Comparison of ENCODE assay signal across 8 cellular contexts in genomic region chr3:142225885-142226215, GRCh38. TPM values are rescaled to one million over a fixed set of nuclear protein-coding genes. Genes with fewer than 3 reads are reported as not detected.
DNase-seq lines count a peak whose midpoint lies in the region; ATAC-seq and TF ChIP-seq lines count a peak whose summit lies in the region.

No MANE protein-coding gene starts in this region.

- H3K4me3 Mint-ChIP-seq in CD8-positive, alpha-beta T cell, result peak overlapping the region; percentile 93
- H3K4me3 Mint-ChIP-seq in neural progenitor cell, result peak overlapping the region; percentile 86

- H4K91ac ChIP-seq in IMR-90 (ENCODE audit: insufficient read depth, low read depth, low read length), result 0 out of 2 replicates have a peak overlapping the region, but pooled peaks have one; percentile 23

- H3K27me3 ChIP-seq in CD8-positive, alpha-beta T cell (ENCODE audit: insufficient read depth, low read length), result no peaks in the 10 kb centered on the region
- H3K27me3 ChIP-seq in IMR-90 (ENCODE audit: control insufficient read depth, insufficient read depth, low read length) (no peaks in the 10 kb centered on the region), dorsolateral prefrontal cortex (no peaks in the 10 kb centered on the region), neural progenitor cell (no peaks in the 10 kb centered on the region)

- H3K4ac ChIP-seq in IMR-90 (ENCODE audit: low read depth, low read length), result peak overlapping the region; percentile 67; the same call in 1 of the 2 replicates

- CTCF ChIA-PET in CD8-positive, alpha-beta T cell (lab: Charles Lee), result interaction anchor here (0.5 to 0.6 kb wide), 2 partner anchors 21 to 49 kb away, joined by 3 read pairs; no protein-coding TSS in a partner anchor
- CTCF ChIA-PET in IMR-90 (lab: Yijun Ruan, JAX), result no interaction called here

- H2AK5ac ChIP-seq in IMR-90 (ENCODE audit: low read depth, low read length), result no peak overlapping the region

- no CpG with 5 or more reads among the region's 17 CpGs for WGBS in IMR-90 (ENCODE audit: extremely low coverage in 2 of 2, insufficient read length in 1 of 2), 2 experiments

- no peak for ATAC-seq in CD8-positive, alpha-beta T cell
- ATAC-seq in IMR-90 (ENCODE audit: low read depth) (no peak; the same call in 1 of the 2 replicates), GM21381 (IDR thresholded peaks at IDR 0.05; ENCODE audit: unreplicated experiment) (no peak)

- peaks cover 23% of the 10 kb centered on the region for H3F3A ChIP-seq in neural progenitor cell (ENCODE audit: low read depth)

- peak overlapping the region; percentile 58; the same call in 1 of the 2 replicates for H3K4me2 ChIP-seq in IMR-90 (ENCODE audit: low read depth, low read length)
- H3K4me2 ChIP-seq in neural progenitor cell, result peak overlapping the region; percentile 86

- in situ Hi-C loops in IMR-90 (cut with MboI; ENCODE audit: low sequenced_read_pairs), result no loop called here
- in situ Hi-C loops in GM13977 (cut with MboI; ENCODE audit: low pct_unique_long_range_greater_than_20kb, low sequenced_read_pairs, unreplicated experiment), result no loop called here

- no peak overlapping the region for H2AK9ac ChIP-seq in IMR-90 (replicated peaks; ENCODE audit: low read depth, low read length, poor library complexity)

- peak overlapping the region; percentile 96 for H2AFZ ChIP-seq in IMR-90 (replicated peaks; ENCODE audit: low read length, poor library complexity)
- H2AFZ ChIP-seq in neural progenitor cell (replicated peaks), result peak overlapping the region; percentile 91

- no peak overlapping the region for H2BK20ac ChIP-seq in IMR-90 (ENCODE audit: low read depth, low read length)

- H3K79me1 ChIP-seq in IMR-90 (ENCODE audit: low read depth in 1 of 2, low read length in 2 of 2), result peaks cover 11 to 33% of the 10 kb centered on the region in 2 experiments; a peak in 3 of 4 replicates

- H3K23ac ChIP-seq in IMR-90 (ENCODE audit: low read depth, low read length), result no peak overlapping the region

- peaks cover 17% of the 10 kb centered on the region for H3K4me1 Mint-ChIP-seq in CD8-positive, alpha-beta T cell (ENCODE audit: low read depth)
- H3K4me1 Mint-ChIP-seq in neural progenitor cell, result peaks cover 12% of the 10 kb centered on the region

- peak overlapping the region; percentile 72 for H4K5ac ChIP-seq in IMR-90 (ENCODE audit: low read depth, low read length)

- H3K36me3 ChIP-seq in CD8-positive, alpha-beta T cell (ENCODE audit: insufficient read depth, low read length), result no peaks in the 10 kb centered on the region
- H3K36me3 ChIP-seq in IMR-90 (ENCODE audit: control insufficient read depth, insufficient read depth, low read length) (no peaks in the 10 kb centered on the region; the same call in 1 of the 2 replicates), neural progenitor cell (no peaks in the 10 kb centered on the region)

- BruUV-seq in IMR-90 (replicated peaks; lab: Mats Ljungman, UMichigan), result no TSS peak

- no peak overlapping the region for H3K56ac ChIP-seq in IMR-90 (ENCODE audit: extremely low read depth, insufficient read depth, low read length)

- dilution Hi-C loops in IMR-90 (cut with HindIII; ENCODE audit: low sequenced_read_pairs, unreplicated experiment), result no loop called here

- H4K20me1 ChIP-seq in IMR-90 (ENCODE audit: insufficient read depth, low read length) (no peaks in the 10 kb centered on the region), neural progenitor cell (ENCODE audit: low read depth) (no peaks in the 10 kb centered on the region)

- peak overlapping the region; percentile 59 for H2BK5ac ChIP-seq in IMR-90 (ENCODE audit: low read depth, low read length, poor library complexity, severe bottlenecking)

- H2BK15ac ChIP-seq in IMR-90 (ENCODE audit: low read depth, low read length), result no peak overlapping the region

- H2BK120ac ChIP-seq in IMR-90 (ENCODE audit: low read depth, low read length), result no peak overlapping the region

- H3K79me2 ChIP-seq in neural progenitor cell (ENCODE audit: low read depth), result peaks cover 16% of the 10 kb centered on the region

- H3K27ac Mint-ChIP-seq in CD8-positive, alpha-beta T cell, result peak overlapping the region; percentile 80
- no peak overlapping the region for H3K27ac Mint-ChIP-seq in neural progenitor cell

- intact Hi-C loops in CD8-positive, alpha-beta T cell (cut with DNase I, micrococcal nuclease), result loop anchor here (1.0 to 10.0 kb wide), 9 partner anchors 77 to 889 kb away; partner anchors contain the start of genes TFDP2 (in 2 of the 2), ATP1B3 (in 1 of the 2), CHST2 (in 1 of the 2) and PLS1 (in 1 of the 2)
- intact Hi-C loops in IMR-90 (cut with micrococcal nuclease) (loop anchor here (5.0 kb wide), 1 partner anchor 51 kb away; no protein-coding TSS in a partner anchor), dorsolateral prefrontal cortex (cut with DNase I) (loop anchor here in 1 of 2 donors (2.0 to 10.0 kb wide), 3 partner anchors 47 to 219 kb away; partner anchors contain the start of genes TFDP2 and XRN1)

- POLR2A ChIA-PET in CD8-positive, alpha-beta T cell (lab: Charles Lee), result no interaction called here
- POLR2A ChIA-PET in IMR-90 (lab: Charles Lee; ENCODE audit: unreplicated experiment), result no interaction called here

- no peak overlapping the region for H3K18ac ChIP-seq in IMR-90 (ENCODE audit: low read depth, low read length)

- TF ChIP-seq CTCF in CD8-positive, alpha-beta T cell (IDR thresholded peaks at IDR 0.05), result no peak
- TF ChIP-seq CTCF in IMR-90 (conservative IDR thresholded peaks at IDR 0.05; ENCODE audit: low read depth, low read length), result no peak
- no peak for TF ChIP-seq CTCF in dorsolateral prefrontal cortex (IDR thresholded peaks at IDR 0.05 in 54 of 56, conservative IDR thresholded peaks at IDR 0.05 in 2 of 56; ENCODE audit: low read depth in 1 of 56, partially characterized antibody in 56 of 56)
- TF ChIP-seq CTCF in neural progenitor cell (IDR thresholded peaks at IDR 0.05), result no peak
- no peak for TF ChIP-seq CTCF in GM13977 (IDR thresholded peaks at IDR 0.05; ENCODE audit: extremely low read depth, insufficient read depth, missing control alignments)

- TF ChIP-seq RAD21 in IMR-90 (IDR thresholded peaks at IDR 0.05; ENCODE audit: low read length), result no peak

- H3K9ac ChIP-seq in IMR-90 (ENCODE audit: low read depth, low read length), result no peak overlapping the region; the same call in 1 of the 2 replicates
- no peak overlapping the region for H3K9ac ChIP-seq in neural progenitor cell

- no peaks in the 10 kb centered on the region; the same call in 1 of the 2 replicates for H3K9me1 ChIP-seq in IMR-90 (ENCODE audit: insufficient read depth, low read length)

- no peaks in the 10 kb centered on the region for H3K9me3 Mint-ChIP-seq in CD8-positive, alpha-beta T cell
- H3K9me3 Mint-ChIP-seq in neural progenitor cell, result no peaks in the 10 kb centered on the region

- peak overlapping the region; percentile 73 for H3K27ac ChIP-seq in CD8-positive, alpha-beta T cell (ENCODE audit: low read depth, low read length)
- H3K27ac ChIP-seq in IMR-90 (ENCODE audit: insufficient read depth, low read length), result peak overlapping the region; percentile 74
- peak overlapping the region in 54 of 59 donors; percentile 18 to 93 (median 81) for H3K27ac ChIP-seq in dorsolateral prefrontal cortex
- no peak overlapping the region for H3K27ac ChIP-seq in neural progenitor cell

- H3K27me3 Mint-ChIP-seq in CD8-positive, alpha-beta T cell (ENCODE audit: low read depth), result no peaks in the 10 kb centered on the region
- no peaks in the 10 kb centered on the region for H3K27me3 Mint-ChIP-seq in neural progenitor cell (ENCODE audit: insufficient read depth, low read depth)

- no peaks in the 10 kb centered on the region for H3K36me3 Mint-ChIP-seq in CD8-positive, alpha-beta T cell
- no peaks in the 10 kb centered on the region for H3K36me3 Mint-ChIP-seq in neural progenitor cell

- no peak overlapping the region for H3K14ac ChIP-seq in IMR-90 (replicated peaks; ENCODE audit: low read depth, low read length)

- TF ChIP-seq POLR2A in IMR-90 (IDR thresholded peaks at IDR 0.05; ENCODE audit: low read depth, low read length), result no peak

- peaks cover 4% of the 10 kb centered on the region for H3K4me1 ChIP-seq in CD8-positive, alpha-beta T cell (ENCODE audit: insufficient read depth, low read length)
- no peaks in the 10 kb centered on the region for H3K4me1 ChIP-seq in IMR-90 (ENCODE audit: control insufficient read depth, insufficient read depth, low read length)
- peaks cover 4% of the 10 kb centered on the region for H3K4me1 ChIP-seq in neural progenitor cell

- DNase-seq in CD8-positive, alpha-beta T cell, result no peak
- DNase-seq in IMR-90, result no peak
- no peak for DNase-seq in dorsolateral prefrontal cortex
- no peak for DNase-seq in neural progenitor cell (ENCODE audit: low spot score)
- DNase-seq in GM13977 (ENCODE audit: low spot score), result no peak
- DNase-seq in DMS 273 treated with DMSO at 0.1 percent for 48 hours (lab: John Stamatoyannopoulos, UW), result no peak
- DNase-seq in NCI-H2107 (lab: John Stamatoyannopoulos, UW), result no peak

- H3K4me3 ChIP-seq in CD8-positive, alpha-beta T cell (ENCODE audit: low read depth, low read length), result peak overlapping the region; percentile 90
- H3K4me3 ChIP-seq in IMR-90 (ENCODE audit: insufficient read depth, low read depth, low read length), result peak overlapping the region; percentile 97
- peak overlapping the region; percentile 58 to 95 (median 84) for H3K4me3 ChIP-seq in dorsolateral prefrontal cortex
- peak overlapping the region; percentile 71 for H3K4me3 ChIP-seq in neural progenitor cell

- H3K9me3 ChIP-seq in CD8-positive, alpha-beta T cell (ENCODE audit: low read length), result no peaks in the 10 kb centered on the region
- no peaks in the 10 kb centered on the region for H3K9me3 ChIP-seq in IMR-90 (ENCODE audit: control insufficient read depth, insufficient read depth, low read length)
- no peaks in the 10 kb centered on the region for H3K9me3 ChIP-seq in neural progenitor cell (ENCODE audit: low read depth)

- H4K8ac ChIP-seq in IMR-90 (ENCODE audit: low read depth in 2 of 2, low read length in 2 of 2), result peak overlapping the region; percentile 89 to 92

TF ChIP-seq in IMR-90, 13 proteins besides CTCF, POLR2A, EP300 and RAD21:
- no peak for TF ChIP-seq FOS (IDR thresholded peaks at IDR 0.05; ENCODE audit: low read depth, low read length)

RNA-seq across cellular contexts. Expression of gene GK5, which starts 0.5 kb away (rescaled TPM):
- 10 to 100 TPM in 1 of 2 experiments, 1 to 10 TPM in 1; 10.0 to 12.6 TPM for total RNA-seq in CD8-positive, alpha-beta T cell
- total RNA-seq in IMR-90 (2012; rRNA removed), result 5.9 and 13.3 TPM in 2 replicates
- 4.0 and 8.6 TPM in 2 replicates for polyA plus RNA-seq in IMR-90 (2012; rRNA removed)
- 0.73 and 2.5 TPM in 2 replicates for polyA plus RNA-seq in IMR-90 (2012; cell fraction: cytosol; rRNA removed)
- 19.2 and 44.6 TPM in 2 replicates for polyA plus RNA-seq in IMR-90 (2012; cell fraction: nucleus; rRNA removed; ENCODE audit: low replicate concordance)
- 10 to 100 TPM in 119 of 120 experiments, 1 to 10 TPM in 1; 9.8 to 33.9 (median 21.4) TPM for total RNA-seq in dorsolateral prefrontal cortex
- 22.7 and 35.7 TPM in 2 replicates for total RNA-seq in neural progenitor cell (ENCODE audit: low replicate concordance)
